ENCODE assay signal across 23 cellular contexts in the genomic region with DNA sequence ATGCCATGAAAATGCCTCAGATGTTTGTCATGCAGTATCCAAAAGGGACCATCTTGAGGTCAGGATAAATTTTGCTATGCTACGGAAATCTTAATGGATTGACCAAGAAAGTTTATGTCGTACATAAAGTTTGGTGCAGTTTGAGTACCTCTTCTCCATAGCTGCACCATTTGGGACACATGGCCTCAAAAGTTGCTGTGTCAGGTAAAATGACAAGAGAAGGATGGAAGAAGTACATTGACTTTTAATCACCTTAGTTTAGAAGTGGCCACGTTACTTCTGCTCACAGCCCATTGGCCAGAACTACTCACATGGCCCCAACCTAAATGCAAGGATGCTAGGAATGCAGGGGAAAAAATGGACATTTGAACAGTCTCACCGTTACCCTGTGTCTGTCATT.
"Had no signal": no experiment of that assay in that cellular context is flagged by ENCODE, and none has a peak within 500 bp of the region (broad histone marks: within the 10 kb centered on the region; RNA-seq: fewer than 3 reads in every experiment).

No MANE protein-coding gene starts in this region.

- FAIRE-seq: endothelial cell of umbilical vein, frontal cortex, islet of Langerhans, keratinocyte had no signal

- DNase-seq: colonic mucosa; cortex of kidney; dermis blood vessel endothelial cell; dorsolateral prefrontal cortex; effector CD4-positive, alpha-beta T cell; effector memory CD4-positive, alpha-beta T cell; glutamatergic neuron; head of caudate nucleus; heart right ventricle; hippocampal formation; left cardiac atrium; left lung; left ventricle myocardium superior; lower lobe of right lung; mesenchymal stem cell; mucosa of descending colon; naive B cell had no signal

- H3K4me3 ChIP-seq: colonic mucosa, dorsolateral prefrontal cortex, esophagus muscularis mucosa, heart right ventricle, left lung, lower lobe of right lung, mucosa of descending colon had no signal

- H3K4me1 ChIP-seq: colonic mucosa, esophagus muscularis mucosa, foreskin keratinocyte, heart right ventricle, left lung, lower lobe of right lung had no signal

- H3K36me3 ChIP-seq: colonic mucosa, esophagus muscularis mucosa, heart right ventricle, left lung, lower lobe of right lung had no signal

- H3K27me3 ChIP-seq: colonic mucosa, esophagus muscularis mucosa, left lung had no signal

- H3K9me3 ChIP-seq: colonic mucosa, esophagus muscularis mucosa, heart right ventricle, left lung, lower lobe of right lung, mucosa of descending colon had no signal

- H3K27ac ChIP-seq: colonic mucosa, dorsolateral prefrontal cortex, esophagus muscularis mucosa, foreskin keratinocyte, heart right ventricle, left lung, lower lobe of right lung had no signal

- ATAC-seq: heart right ventricle, left lung, left ventricle myocardium superior, lower lobe of right lung, mucosa of descending colon had no signal
